8 cellular contexts compared by ENCODE assay signal in genomic region chr7:103524042-103524907, GRCh38.
DNase-seq lines count a peak whose midpoint lies in the region; ATAC-seq and TF ChIP-seq lines count a peak whose summit lies in the region.

No MANE protein-coding gene starts in this region.

- no peaks in the 10 kb centered on the region for H3K36me3 Mint-ChIP-seq in HFFc6 (ENCODE audit: low read depth)
- H3K36me3 Mint-ChIP-seq in type B pancreatic cell: no peaks in the 10 kb centered on the region

- H3K27ac Mint-ChIP-seq in HFFc6 (no peak overlapping the region), type B pancreatic cell (no peak overlapping the region)

- no peak overlapping the region for H3K9ac ChIP-seq in SK-N-MC (ENCODE audit: insufficient read length)

- no peaks in the 10 kb centered on the region for H3K36me3 ChIP-seq in SK-N-MC (ENCODE audit: insufficient read depth, low read length)

- peak; percentile 30 for DNase-seq in HFFc6
- DNase-seq in SK-N-MC (ENCODE audit: low read depth, low spot score): peak; percentile 20
- DNase-seq in left cardiac atrium: no peak
- no peak for DNase-seq in type B pancreatic cell (ENCODE audit: extremely low spot score, unreplicated experiment)

- H3K9me3 ChIP-seq in SK-N-MC (ENCODE audit: low read depth, low read length): no peaks in the 10 kb centered on the region

- no peak overlapping the region for H3K4me3 Mint-ChIP-seq in HFFc6
- no peak overlapping the region for H3K4me3 Mint-ChIP-seq in type B pancreatic cell

- peak; percentile 77 for TF ChIP-seq CTCF in C4-2B (conservative IDR thresholded peaks at IDR 0.05)
- TF ChIP-seq CTCF in HFFc6 (IDR thresholded peaks at IDR 0.05): peak; percentile 67
- peak; percentile 68 for TF ChIP-seq CTCF in type B pancreatic cell (conservative IDR thresholded peaks at IDR 0.05)

- H3K4me3 ChIP-seq in SK-N-MC: no peak overlapping the region

- peak; percentile 44 to 47 for ATAC-seq in left cardiac atrium
- no peak for ATAC-seq in GM19035 (IDR thresholded peaks at IDR 0.05; ENCODE audit: unreplicated experiment)
- ATAC-seq in HG02759 (IDR thresholded peaks at IDR 0.05; ENCODE audit: unreplicated experiment): no peak
- no peak for ATAC-seq in GM21447 (IDR thresholded peaks at IDR 0.05; ENCODE audit: unreplicated experiment)

- H3K27ac ChIP-seq in C4-2B (no peak overlapping the region), SK-N-MC (no peak overlapping the region)

- H3K9me3 Mint-ChIP-seq in HFFc6: no peaks in the 10 kb centered on the region
- H3K9me3 Mint-ChIP-seq in type B pancreatic cell: no peaks in the 10 kb centered on the region

- H3K4me1 Mint-ChIP-seq in HFFc6 (ENCODE audit: low read depth) (no peaks in the 10 kb centered on the region), type B pancreatic cell (ENCODE audit: unreplicated experiment) (peaks cover 5% of the 10 kb centered on the region)

- peaks cover 7% of the 10 kb centered on the region for H3K27me3 Mint-ChIP-seq in HFFc6 (ENCODE audit: insufficient read depth)
- H3K27me3 Mint-ChIP-seq in type B pancreatic cell: peaks cover 19% of the 10 kb centered on the region

- intact Hi-C loops in left cardiac atrium (cut with DNase I): loop anchor here in 1 of 2 donors (5.0 kb wide), 1 partner anchor 633 kb away; no protein-coding TSS in a partner anchor

Comparison
In these comparisons a context has a peak if more than half of its experiments do, and no peak if none do; other contexts are left out.
1. DNase-seq: peak in HFFc6 (single experiment) and SK-N-MC (single experiment); none in left cardiac atrium (single experiment) and type B pancreatic cell (single experiment).
2. ATAC-seq: peak in left cardiac atrium (2 of 2); none in GM19035 (single experiment), HG02759 (single experiment) and GM21447 (single experiment).
3. Peak in every context shown above with its lines, with median percentiles within 50 percentile points of each other: CTCF ChIP-seq.